In genomic region chr2:201931475-201931874, GRCh38 we compare ENCODE assay signal across 27 cellular contexts.
"Had no signal": no experiment of that assay in that cellular context is flagged by ENCODE, and none has a peak within 500 bp of the region (broad histone marks: within the 10 kb centered on the region; RNA-seq: fewer than 3 reads in every experiment).

No MANE protein-coding gene starts in this region.

- H3K4me3 ChIP-seq: heart left ventricle, thyroid gland, upper lobe of right lung had no signal

- H3K4me3 Mint-ChIP-seq: activated CD4-positive, alpha-beta T cell treated with anti-CD3 and anti-CD28 coated beads, Interleukin-2, amount 10 ng/mL, durations not matched to agents 7 days and 5 days; activated CD8-positive, alpha-beta memory T cell treated with anti-CD3 and anti-CD28 coated beads, Interleukin-2, amount 10 ng/mL, durations not matched to agents 7 days and 5 days; activated CD8-positive, alpha-beta T cell treated with anti-CD3 and anti-CD28 coated beads for 36 hours; activated naive CD4-positive, alpha-beta T cell treated with anti-CD3 and anti-CD28 coated beads, Interleukin-2, amount 50 U/mL, for 24 hours; activated T-helper 1 cell treated with anti-CD3 and anti-CD28 coated beads, Interleukin-12 subunit alpha, Interleukin-12 subunit beta, Interleukin-2, Interleukin-4 antibody, amounts not matched to agents 30 ng/mL and 10 ng/mL and 1 ng/mL, durations not matched to agents 14 hours and 24 hours and 36 hours; natural killer cell treated with Interleukin-12 subunit alpha and Interleukin-12 subunit beta and Interleukin-15 and Interleukin-18, amount 100 ng/mL, for 72 hours had no signal

- FAIRE-seq: islet of Langerhans, TTC549 had no signal

- H3K79me2 ChIP-seq: parathyroid adenoma had no signal

- H3K9me3 Mint-ChIP-seq: activated CD4-positive, alpha-beta T cell treated with anti-CD3 and anti-CD28 coated beads, Interleukin-2, amount 10 ng/mL, durations not matched to agents 7 days and 5 days; activated CD8-positive, alpha-beta T cell treated with anti-CD3 and anti-CD28 coated beads for 36 hours; activated naive CD4-positive, alpha-beta T cell treated with anti-CD3 and anti-CD28 coated beads, Interleukin-2, amount 50 U/mL, for 24 hours; activated T-helper 1 cell treated with anti-CD3 and anti-CD28 coated beads, Interleukin-12 subunit alpha, Interleukin-12 subunit beta, Interleukin-2, Interleukin-4 antibody, amounts not matched to agents 30 ng/mL and 10 ng/mL and 1 ng/mL, durations not matched to agents 14 hours and 24 hours and 36 hours; natural killer cell treated with Interleukin-12 subunit alpha and Interleukin-12 subunit beta and Interleukin-15 and Interleukin-18, amount 100 ng/mL, for 72 hours had no signal

- H3K4me1 Mint-ChIP-seq: activated CD4-positive, alpha-beta T cell treated with anti-CD3 and anti-CD28 coated beads, Interleukin-2, amount 10 ng/mL, durations not matched to agents 7 days and 5 days; activated CD8-positive, alpha-beta memory T cell treated with anti-CD3 and anti-CD28 coated beads, Interleukin-2, amount 10 ng/mL, durations not matched to agents 7 days and 5 days; activated naive CD4-positive, alpha-beta T cell treated with anti-CD3 and anti-CD28 coated beads, Interleukin-2, amount 50 U/mL, for 24 hours had no signal

- H3K36me3 ChIP-seq: brain microvascular endothelial cell, heart left ventricle, neutrophil, thyroid gland, upper lobe of right lung, WERI-Rb-1 had no signal

- H3K27me3 ChIP-seq: brain microvascular endothelial cell, thyroid gland, upper lobe of right lung had no signal

- H3K27ac ChIP-seq: brain microvascular endothelial cell, heart left ventricle, neutrophil, parathyroid adenoma, thyroid gland, upper lobe of right lung, WERI-Rb-1 had no signal

- DNase-seq: activated CD4-positive, alpha-beta T cell treated with anti-CD3 and anti-CD28 coated beads, Interleukin-2, amount 10 ng/mL, durations not matched to agents 7 days and 5 days; activated CD4-positive, CD25-positive, alpha-beta regulatory T cell treated with anti-CD3 and anti-CD28 coated beads, Interleukin-2, amount 50 U/mL, for 72 hours; activated CD8-positive, alpha-beta memory T cell treated with anti-CD3 and anti-CD28 coated beads, Interleukin-2, amount 10 ng/mL, durations not matched to agents 7 days and 5 days; activated CD8-positive, alpha-beta T cell treated with anti-CD3 and anti-CD28 coated beads for 36 hours; activated gamma-delta T cell treated with Interleukin-2 at 50 U/mL for 16 hours; activated T-cell treated with anti-CD3 and anti-CD28 coated beads for 4 hours; aorta; caudate nucleus; dermis blood vessel endothelial cell; effector memory CD4-positive, alpha-beta T cell; heart left ventricle; left ventricle myocardium superior; right cardiac atrium; stimulated activated CD4-positive, alpha-beta T cell treated with anti-CD3 and anti-CD28 coated beads, Interleukin-4, amount 100 ng/mL, for 24 hours; stimulated activated naive CD8-positive, alpha-beta T cell treated with anti-CD3 and anti-CD28 coated beads, Interleukin-15, Interleukin-2, amounts not matched to agents 100 U/mL and 50 U/mL, for 24 hours; thyroid gland; upper lobe of right lung; WERI-Rb-1 had no signal

- H3K36me3 Mint-ChIP-seq: activated CD8-positive, alpha-beta memory T cell treated with anti-CD3 and anti-CD28 coated beads, Interleukin-2, amount 10 ng/mL, durations not matched to agents 7 days and 5 days; activated naive CD4-positive, alpha-beta T cell treated with anti-CD3 and anti-CD28 coated beads, Interleukin-2, amount 50 U/mL, for 24 hours; natural killer cell treated with Interleukin-12 subunit alpha and Interleukin-12 subunit beta and Interleukin-15 and Interleukin-18, amount 100 ng/mL, for 72 hours had no signal

- H2AFZ ChIP-seq: parathyroid adenoma had no signal

- H3K9me3 ChIP-seq: neutrophil, thyroid gland, upper lobe of right lung had no signal

- H3K27ac Mint-ChIP-seq: activated CD4-positive, alpha-beta T cell treated with anti-CD3 and anti-CD28 coated beads, Interleukin-2, amount 10 ng/mL, durations not matched to agents 7 days and 5 days; activated CD8-positive, alpha-beta memory T cell treated with anti-CD3 and anti-CD28 coated beads, Interleukin-2, amount 10 ng/mL, durations not matched to agents 7 days and 5 days; activated CD8-positive, alpha-beta T cell treated with anti-CD3 and anti-CD28 coated beads for 36 hours; activated naive CD4-positive, alpha-beta T cell treated with anti-CD3 and anti-CD28 coated beads, Interleukin-2, amount 50 U/mL, for 24 hours; activated T-helper 1 cell treated with anti-CD3 and anti-CD28 coated beads, Interleukin-12 subunit alpha, Interleukin-12 subunit beta, Interleukin-2, Interleukin-4 antibody, amounts not matched to agents 30 ng/mL and 10 ng/mL and 1 ng/mL, durations not matched to agents 14 hours and 24 hours and 36 hours; natural killer cell treated with Interleukin-12 subunit alpha and Interleukin-12 subunit beta and Interleukin-15 and Interleukin-18, amount 100 ng/mL, for 72 hours had no signal

- H3K9ac ChIP-seq: parathyroid adenoma had no signal

- ATAC-seq: activated CD8-positive, alpha-beta memory T cell treated with anti-CD3 and anti-CD28 coated beads, Interleukin-2, amount 10 ng/mL, durations not matched to agents 7 days and 5 days; activated CD8-positive, alpha-beta T cell treated with anti-CD3 and anti-CD28 coated beads for 36 hours; esophagus mucosa; heart left ventricle; left ventricle myocardium superior; natural killer cell treated with Interleukin-12 subunit alpha and Interleukin-12 subunit beta and Interleukin-15 and Interleukin-18, amount 100 ng/mL, for 72 hours; right cardiac atrium; stimulated activated naive CD8-positive, alpha-beta T cell treated with anti-CD3 and anti-CD28 coated beads, Interleukin-15, Interleukin-2, amounts not matched to agents 100 U/mL and 50 U/mL, for 24 hours; upper lobe of right lung had no signal

- H3K4me1 ChIP-seq: heart left ventricle, parathyroid adenoma, thyroid gland, upper lobe of right lung had no signal
